In genomic region chr16:667113-667779, GRCh38 we compare ENCODE assay signal across 8 cellular contexts. TPM values are rescaled to one million over a fixed set of nuclear protein-coding genes. Genes with fewer than 3 reads are reported as not detected.
A peak's percentile ranks its signal among the peaks of the same experiment; 100 is the strongest.
DNase-seq lines count a peak whose midpoint lies in the region; ATAC-seq and TF ChIP-seq lines count a peak whose summit lies in the region.

No MANE protein-coding gene starts in this region.

- no peaks in the 10 kb centered on the region for H3K27me3 ChIP-seq in left ventricle myocardium inferior (ENCODE audit: low read depth)
- no peaks in the 10 kb centered on the region for H3K27me3 ChIP-seq in mucosa of stomach (ENCODE audit: control insufficient read depth, insufficient read depth, low read length)
- no peaks in the 10 kb centered on the region for H3K27me3 ChIP-seq in upper lobe of left lung

- ATAC-seq in left ventricle myocardium superior (no peak), upper lobe of left lung (ENCODE audit: low FRiP score in 2 of 2) (no peak), GM19023 (IDR thresholded peaks at IDR 0.05; ENCODE audit: unreplicated experiment) (no peak)
- peak; percentile 1 for ATAC-seq in activated naive CD8-positive, alpha-beta T cell treated with anti-CD3 and anti-CD28 coated beads, Interleukin-2, amount 10 ng/mL, durations not matched to agents 7 days and 5 days (ENCODE audit: low read depth)

- H3K9me3 Mint-ChIP-seq in activated naive CD8-positive, alpha-beta T cell treated with anti-CD3 and anti-CD28 coated beads, Interleukin-2, amount 10 ng/mL, durations not matched to agents 7 days and 5 days, result no peaks in the 10 kb centered on the region

- 81 to 89% methylated on average over 9 to 20 of the region's 22 CpGs for WGBS in upper lobe of left lung, 2 donors

- no peak for TF ChIP-seq CTCF in left ventricle myocardium inferior (IDR thresholded peaks at IDR 0.05; ENCODE audit: borderline replicate concordance)
- no peak for TF ChIP-seq CTCF in upper lobe of left lung (IDR thresholded peaks at IDR 0.05)

- H3K27ac ChIP-seq in left ventricle myocardium inferior (replicated peaks) (peak overlapping the region; percentile 95), upper lobe of left lung (peak overlapping the region; percentile 69 to 89 (median 87))

- H3K4me3 ChIP-seq in left ventricle myocardium inferior, result peak overlapping the region; percentile 100
- H3K4me3 ChIP-seq in mucosa of stomach (ENCODE audit: low read length), result no peak overlapping the region
- H3K4me3 ChIP-seq in upper lobe of left lung, result peak overlapping the region in 2 of 4 donors; percentile 100

- peak overlapping the region; percentile 78 for H3K4me3 Mint-ChIP-seq in activated naive CD8-positive, alpha-beta T cell treated with anti-CD3 and anti-CD28 coated beads, Interleukin-2, amount 10 ng/mL, durations not matched to agents 7 days and 5 days

- POLR2A ChIA-PET in activated naive CD8-positive, alpha-beta T cell treated with anti-CD3 and anti-CD28 coated beads, Interleukin-2, amount 10 ng/mL, durations not matched to agents 7 days and 5 days (lab: Charles Lee), result interaction anchor here (0.5 to 2.5 kb wide), 8 partner anchors 12 to 433 kb away, joined by 3 to 18 read pairs (median 4); partner anchors contain the start of genes CIAO3, METTL26, STUB1 and WDR24

- no peaks in the 10 kb centered on the region for H3K9me3 ChIP-seq in left ventricle myocardium inferior (replicated peaks)
- H3K9me3 ChIP-seq in mucosa of stomach (ENCODE audit: control insufficient read depth, low read length), result no peaks in the 10 kb centered on the region
- H3K9me3 ChIP-seq in upper lobe of left lung, result no peaks in the 10 kb centered on the region

- TF ChIP-seq POLR2A in upper lobe of left lung (IDR thresholded peaks at IDR 0.05), result no peak

- H3K36me3 Mint-ChIP-seq in activated naive CD8-positive, alpha-beta T cell treated with anti-CD3 and anti-CD28 coated beads, Interleukin-2, amount 10 ng/mL, durations not matched to agents 7 days and 5 days, result peaks cover 2% of the 10 kb centered on the region

- intact Hi-C loops in left ventricle myocardium inferior (cut with micrococcal nuclease) (no loop called here), left ventricle myocardium superior (cut with micrococcal nuclease) (no loop called here)

- H3K4me1 ChIP-seq in left ventricle myocardium inferior (peaks cover 25% of the 10 kb centered on the region), mucosa of stomach (ENCODE audit: control insufficient read depth, insufficient read depth, low read length) (peaks cover 15% of the 10 kb centered on the region), upper lobe of left lung (peaks cover 15 to 21% (median 16%) of the 10 kb centered on the region in 4 donors)

- peak overlapping the region; percentile 81 for H3K9ac ChIP-seq in mucosa of stomach (ENCODE audit: low read length)

- H3K27ac Mint-ChIP-seq in activated naive CD8-positive, alpha-beta T cell treated with anti-CD3 and anti-CD28 coated beads, Interleukin-2, amount 10 ng/mL, durations not matched to agents 7 days and 5 days, result peak overlapping the region; percentile 84

- TF ChIP-seq EP300 in upper lobe of left lung (IDR thresholded peaks at IDR 0.05), result no peak

- DNase-seq in left ventricle myocardium inferior (no peak), left ventricle myocardium superior (no peak), upper lobe of left lung (peak in 1 of 2 donors; percentile 74), GOT3 (lab: John Stamatoyannopoulos, UW) (no peak), mucosa of gallbladder (ENCODE audit: low spot score) (no peak)
- no peak for DNase-seq in activated naive CD8-positive, alpha-beta T cell treated with anti-CD3 and anti-CD28 coated beads, Interleukin-2, amount 10 ng/mL, durations not matched to agents 7 days and 5 days

- H3K4me1 Mint-ChIP-seq in activated naive CD8-positive, alpha-beta T cell treated with anti-CD3 and anti-CD28 coated beads, Interleukin-2, amount 10 ng/mL, durations not matched to agents 7 days and 5 days, result peaks cover 4% of the 10 kb centered on the region

- H3K36me3 ChIP-seq in left ventricle myocardium inferior, result peaks cover 34% of the 10 kb centered on the region
- H3K36me3 ChIP-seq in mucosa of stomach (ENCODE audit: control insufficient read depth, insufficient read depth, low read length), result peaks cover 6% of the 10 kb centered on the region
- peaks cover 15 to 33% (median 31%) of the 10 kb centered on the region in 4 donors for H3K36me3 ChIP-seq in upper lobe of left lung

- no peaks in the 10 kb centered on the region for H3K27me3 Mint-ChIP-seq in activated naive CD8-positive, alpha-beta T cell treated with anti-CD3 and anti-CD28 coated beads, Interleukin-2, amount 10 ng/mL, durations not matched to agents 7 days and 5 days

RNA-seq across cellular contexts. Expression of gene RHOT2, which starts 0.7 kb away (rescaled TPM):
- 90.3 TPM for total RNA-seq in left ventricle myocardium inferior
- 88.8 TPM for total RNA-seq in left ventricle myocardium superior
- 100 to 1,000 TPM; 173 to 183 TPM for total RNA-seq in activated naive CD8-positive, alpha-beta T cell treated with anti-CD3 and anti-CD28 coated beads, Interleukin-2, amount 10 ng/mL, durations not matched to agents 7 days and 5 days
- 100 to 1,000 TPM in 4 of 6 donors, 10 to 100 TPM in 2; 53.0 to 535 (median 107) TPM for total RNA-seq in upper lobe of left lung
- 125 TPM for total RNA-seq in mucosa of gallbladder

RNA-seq across cellular contexts. Expression of gene RHBDL1, which starts 8.2 kb away (rescaled TPM):
- total RNA-seq in left ventricle myocardium inferior (2.3 TPM), left ventricle myocardium superior (1.9 TPM), upper lobe of left lung (1 to 10 TPM in 2 of 6 donors, under 1 TPM in 3, not detected in 1; 0.59 to 2.1 (median 0.76) TPM), mucosa of gallbladder (5.5 TPM)
- total RNA-seq in activated naive CD8-positive, alpha-beta T cell treated with anti-CD3 and anti-CD28 coated beads, Interleukin-2, amount 10 ng/mL, durations not matched to agents 7 days and 5 days, result 1 to 10 TPM; 1.1 to 1.7 TPM

RNA-seq across cellular contexts. Expression of gene STUB1, which starts 13.0 kb away (rescaled TPM):
- total RNA-seq in left ventricle myocardium inferior (113 TPM), left ventricle myocardium superior (144 TPM), upper lobe of left lung (100 to 1,000 TPM; 101 to 186 (median 118) TPM), mucosa of gallbladder (125 TPM)
- total RNA-seq in activated naive CD8-positive, alpha-beta T cell treated with anti-CD3 and anti-CD28 coated beads, Interleukin-2, amount 10 ng/mL, durations not matched to agents 7 days and 5 days, result 10 to 100 TPM; 74.3 to 93.3 TPM

RNA-seq across cellular contexts. Expression of gene JMJD8, which starts 16.9 kb away (rescaled TPM):
- total RNA-seq in left ventricle myocardium inferior (43.1 TPM), left ventricle myocardium superior (49.0 TPM), upper lobe of left lung (100 to 1,000 TPM in 1 of 6 donors, 10 to 100 TPM in 5; 60.0 to 109 (median 65.5) TPM), mucosa of gallbladder (66.7 TPM)
- total RNA-seq in activated naive CD8-positive, alpha-beta T cell treated with anti-CD3 and anti-CD28 coated beads, Interleukin-2, amount 10 ng/mL, durations not matched to agents 7 days and 5 days, result 10 to 100 TPM; 34.0 to 38.3 TPM

RNA-seq across cellular contexts. Expression of gene WDR90, which starts 18.1 kb away (rescaled TPM):
- 9.2 TPM for total RNA-seq in left ventricle myocardium inferior
- 10.9 TPM for total RNA-seq in left ventricle myocardium superior
- 10 to 100 TPM; 73.2 to 79.1 TPM for total RNA-seq in activated naive CD8-positive, alpha-beta T cell treated with anti-CD3 and anti-CD28 coated beads, Interleukin-2, amount 10 ng/mL, durations not matched to agents 7 days and 5 days
- total RNA-seq in upper lobe of left lung, result 100 to 1,000 TPM in 1 of 6 donors, 10 to 100 TPM in 5; 18.8 to 174 (median 34.1) TPM
- 62.4 TPM for total RNA-seq in mucosa of gallbladder
